Comparison of ENCODE assay signal across 24 cellular contexts in the genomic region with DNA sequence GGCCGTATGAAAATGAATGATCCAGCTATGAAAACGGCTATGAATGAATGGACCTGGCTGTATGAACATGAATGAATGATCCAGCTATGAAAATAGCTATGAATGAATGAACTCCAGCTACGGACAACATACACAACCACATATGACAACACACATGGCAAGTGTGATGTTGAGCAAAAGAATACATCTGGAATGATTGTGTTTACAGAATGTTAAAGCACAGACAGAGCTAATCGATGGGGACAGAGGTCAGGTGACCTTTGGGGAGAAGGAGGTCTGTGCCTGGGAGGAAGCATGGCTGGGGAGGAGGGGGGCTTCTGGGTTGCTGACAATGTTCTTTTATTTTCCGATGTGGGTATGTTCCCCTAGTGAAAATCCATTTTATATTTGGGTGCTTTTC.
DNase-seq lines count a peak whose midpoint lies in the region; ATAC-seq, FAIRE-seq and TF ChIP-seq lines count a peak whose summit lies in the region.
"Had no signal": no experiment of that assay in that cellular context is flagged by ENCODE, and none has a peak within 500 bp of the region (broad histone marks: within the 10 kb centered on the region; RNA-seq: fewer than 3 reads in every experiment).

No MANE protein-coding gene starts in this region.

- TF ChIP-seq CTCF in bronchial epithelial cell (IDR thresholded peaks at IDR 0.05; ENCODE audit: insufficient read depth, low read length, severe bottlenecking) (no peak), endothelial cell of umbilical vein (IDR thresholded peaks at IDR 0.05; ENCODE audit: extremely low read depth in 1 of 2, insufficient read depth in 1 of 2, low read depth in 1 of 2, low read length in 2 of 2) (no peak), HFFc6 (IDR thresholded peaks at IDR 0.05) (no peak)

- no peaks in the 10 kb centered on the region for H4K20me1 ChIP-seq in endothelial cell of umbilical vein (replicated peaks; ENCODE audit: control insufficient read depth, extremely low read depth, insufficient read depth, low read length)
- H4K20me1 ChIP-seq: BLaER1 had no signal

- intact Hi-C loops in endothelial cell of umbilical vein (cut with micrococcal nuclease), result no loop called here

- H3K27me3 ChIP-seq in bronchial epithelial cell (ENCODE audit: control insufficient read depth, insufficient read depth, low read length), result no peaks in the 10 kb centered on the region
- H3K27me3 ChIP-seq in endothelial cell of umbilical vein (ENCODE audit: control insufficient read depth in 2 of 2, insufficient read depth in 2 of 2, low read length in 2 of 2), result peaks cover 2 to 13% of the 10 kb centered on the region in 2 experiments

- H3K4me2 ChIP-seq in endothelial cell of umbilical vein (ENCODE audit: insufficient read depth, low read length), result no peak overlapping the region
- H3K4me2 ChIP-seq: BLaER1, GM23338 had no signal

- no peak overlapping the region for H3K4me3 Mint-ChIP-seq in activated naive CD4-positive, alpha-beta T cell treated with anti-CD3 and anti-CD28 coated beads, Interleukin-2, amount 50 U/mL, for 24 hours
- H3K4me3 Mint-ChIP-seq in HFFc6, result no peak overlapping the region
- H3K4me3 Mint-ChIP-seq: B cell; CD4-positive, alpha-beta T cell; CD8-positive, alpha-beta memory T cell; GM23338 had no signal

- CTCF ChIA-PET in endothelial cell of umbilical vein (lab: Charles Lee), result interaction anchor here (0.9 to 1.5 kb wide), 2 partner anchors 11 to 102 kb away, joined by 3 to 4 read pairs; no protein-coding TSS in a partner anchor

- H3K79me2 ChIP-seq in endothelial cell of umbilical vein (ENCODE audit: control insufficient read depth, insufficient read depth, low read length), result no peaks in the 10 kb centered on the region

- H3K9me1 ChIP-seq in endothelial cell of umbilical vein (replicated peaks; ENCODE audit: control insufficient read depth, extremely low read depth, insufficient read depth, low read length), result no peaks in the 10 kb centered on the region

- no peaks in the 10 kb centered on the region for H3K9me3 Mint-ChIP-seq in activated naive CD4-positive, alpha-beta T cell treated with anti-CD3 and anti-CD28 coated beads, Interleukin-2, amount 50 U/mL, for 24 hours
- peaks cover 5% of the 10 kb centered on the region; the same call in 1 of the 2 replicates for H3K9me3 Mint-ChIP-seq in HFFc6
- H3K9me3 Mint-ChIP-seq: CD4-positive, alpha-beta T cell had no signal

- H3K27me3 Mint-ChIP-seq in activated naive CD4-positive, alpha-beta T cell treated with anti-CD3 and anti-CD28 coated beads, Interleukin-2, amount 50 U/mL, for 24 hours, result peaks cover 16% of the 10 kb centered on the region
- peaks cover 7% of the 10 kb centered on the region for H3K27me3 Mint-ChIP-seq in HFFc6 (ENCODE audit: insufficient read depth)

- ATAC-seq in SK-N-SH treated with all-trans-retinoic acid at 6 μM for 48 hours (no peak), HG02610 (IDR thresholded peaks at IDR 0.05; ENCODE audit: unreplicated experiment) (no peak)
- ATAC-seq: HCT116 had no signal

- DNase-seq in activated naive CD4-positive, alpha-beta T cell treated with anti-CD3 and anti-CD28 coated beads, Interleukin-2, amount 50 U/mL, for 16 hours, result no peak
- DNase-seq in bronchial epithelial cell (ENCODE audit: low read depth) (no peak), endothelial cell of umbilical vein (ENCODE audit: low read depth, low spot score) (no peak), HFFc6 (no peak), CD1c-positive myeloid dendritic cell (ENCODE audit: extremely low spot score) (no peak)
- DNase-seq: CD4-positive, alpha-beta T cell; CD8-positive, alpha-beta memory T cell; DMS 273 treated with DMSO at 0.1 percent for 48 hours; DMS79; GF-D8 had no signal

- H3K4me3 ChIP-seq in bronchial epithelial cell (ENCODE audit: low read depth, low read length) (no peak overlapping the region), endothelial cell of umbilical vein (replicated peaks in 1 of 3; ENCODE audit: insufficient read depth in 1 of 3, low read depth in 1 of 3, low read length in 3 of 3) (no peak overlapping the region)
- H3K4me3 ChIP-seq: BLaER1, GM23338 had no signal

- dilution Hi-C loops in endothelial cell of umbilical vein (cut with MboI; ENCODE audit: extremely low pct_ligation_motif_present, low sequenced_read_pairs), result no loop called here

- H3K4me1 ChIP-seq in endothelial cell of umbilical vein (ENCODE audit: control insufficient read depth, extremely low read depth, insufficient read depth, low read length), result peaks cover 7% of the 10 kb centered on the region
- H3K4me1 ChIP-seq: BLaER1 had no signal

- H2AFZ ChIP-seq in endothelial cell of umbilical vein (ENCODE audit: low read depth, low read length), result no peak overlapping the region

- no peak overlapping the region for H3K9ac ChIP-seq in endothelial cell of umbilical vein (replicated peaks; ENCODE audit: extremely low read depth, insufficient read depth, low read length)
- H3K9ac ChIP-seq: BLaER1 had no signal

- BruUV-seq in endothelial cell of umbilical vein (replicated peaks; lab: Mats Ljungman, UMichigan), result no TSS peak

- FAIRE-seq in bronchial epithelial cell (lab: Jason Lieb, UNC), result peak; percentile 18
- peak; percentile 24 for FAIRE-seq in endothelial cell of umbilical vein (lab: Jason Lieb, UNC)
- FAIRE-seq: A204.1, D721Med, GM12891, GM18507, H54 had no signal

- POLR2A ChIA-PET in endothelial cell of umbilical vein (lab: Charles Lee), result no interaction called here

- peak overlapping the region; percentile 18 for H3K27ac Mint-ChIP-seq in activated naive CD4-positive, alpha-beta T cell treated with anti-CD3 and anti-CD28 coated beads, Interleukin-2, amount 50 U/mL, for 24 hours
- no peak overlapping the region for H3K27ac Mint-ChIP-seq in HFFc6
- H3K27ac Mint-ChIP-seq: B cell; CD4-positive, alpha-beta T cell; CD8-positive, alpha-beta memory T cell had no signal

- TF ChIP-seq POLR2A in endothelial cell of umbilical vein (IDR thresholded peaks at IDR 0.05; ENCODE audit: low read depth, low read length), result no peak

- no peaks in the 10 kb centered on the region for H3K9me3 ChIP-seq in endothelial cell of umbilical vein (replicated peaks; ENCODE audit: control insufficient read depth, insufficient read depth, low read length)

- no peaks in the 10 kb centered on the region for H3K36me3 Mint-ChIP-seq in activated naive CD4-positive, alpha-beta T cell treated with anti-CD3 and anti-CD28 coated beads, Interleukin-2, amount 50 U/mL, for 24 hours
- H3K36me3 Mint-ChIP-seq in HFFc6 (ENCODE audit: low read depth), result no peaks in the 10 kb centered on the region
- H3K36me3 Mint-ChIP-seq: CD8-positive, alpha-beta memory T cell had no signal

- no peaks in the 10 kb centered on the region for H3K36me3 ChIP-seq in bronchial epithelial cell (ENCODE audit: control insufficient read depth, insufficient read depth, low read length)
- H3K36me3 ChIP-seq in endothelial cell of umbilical vein (ENCODE audit: control insufficient read depth in 2 of 2, extremely low read depth in 1 of 2, insufficient read depth in 2 of 2, low read length in 2 of 2), result no peaks in the 10 kb centered on the region
- H3K36me3 ChIP-seq: BLaER1 had no signal

- H3K27ac ChIP-seq in endothelial cell of umbilical vein (ENCODE audit: insufficient read depth, low read depth, low read length), result no peak overlapping the region
- H3K27ac ChIP-seq: 22Rv1, BLaER1, C4-2B had no signal

- no peaks in the 10 kb centered on the region for H3K4me1 Mint-ChIP-seq in activated naive CD4-positive, alpha-beta T cell treated with anti-CD3 and anti-CD28 coated beads, Interleukin-2, amount 50 U/mL, for 24 hours
- no peaks in the 10 kb centered on the region for H3K4me1 Mint-ChIP-seq in HFFc6 (ENCODE audit: low read depth)
- H3K4me1 Mint-ChIP-seq: B cell had no signal

TF ChIP-seq in endothelial cell of umbilical vein, 7 proteins besides CTCF, POLR2A, EP300 and RAD21:
- TF ChIP-seq FOS (IDR thresholded peaks at IDR 0.05; ENCODE audit: borderline replicate concordance, insufficient read depth, low read length) (no peak), MYC (IDR thresholded peaks at IDR 0.05; ENCODE audit: low read depth, low read length) (no peak)

TF ChIP-seq in SK-N-SH treated with all-trans-retinoic acid at 6 μM for 48 hours, 23 proteins besides CTCF, POLR2A, EP300 and RAD21:
- no peak for TF ChIP-seq ESRRG (CRISPR knock-in tag; IDR thresholded peaks at IDR 0.05)
TF ChIP-seq in SK-N-SH treated with all-trans-retinoic acid at 6 μM for 48 hours: peak in this region for 0.
